10 cellular contexts compared by ENCODE assay signal in the genomic region with DNA sequence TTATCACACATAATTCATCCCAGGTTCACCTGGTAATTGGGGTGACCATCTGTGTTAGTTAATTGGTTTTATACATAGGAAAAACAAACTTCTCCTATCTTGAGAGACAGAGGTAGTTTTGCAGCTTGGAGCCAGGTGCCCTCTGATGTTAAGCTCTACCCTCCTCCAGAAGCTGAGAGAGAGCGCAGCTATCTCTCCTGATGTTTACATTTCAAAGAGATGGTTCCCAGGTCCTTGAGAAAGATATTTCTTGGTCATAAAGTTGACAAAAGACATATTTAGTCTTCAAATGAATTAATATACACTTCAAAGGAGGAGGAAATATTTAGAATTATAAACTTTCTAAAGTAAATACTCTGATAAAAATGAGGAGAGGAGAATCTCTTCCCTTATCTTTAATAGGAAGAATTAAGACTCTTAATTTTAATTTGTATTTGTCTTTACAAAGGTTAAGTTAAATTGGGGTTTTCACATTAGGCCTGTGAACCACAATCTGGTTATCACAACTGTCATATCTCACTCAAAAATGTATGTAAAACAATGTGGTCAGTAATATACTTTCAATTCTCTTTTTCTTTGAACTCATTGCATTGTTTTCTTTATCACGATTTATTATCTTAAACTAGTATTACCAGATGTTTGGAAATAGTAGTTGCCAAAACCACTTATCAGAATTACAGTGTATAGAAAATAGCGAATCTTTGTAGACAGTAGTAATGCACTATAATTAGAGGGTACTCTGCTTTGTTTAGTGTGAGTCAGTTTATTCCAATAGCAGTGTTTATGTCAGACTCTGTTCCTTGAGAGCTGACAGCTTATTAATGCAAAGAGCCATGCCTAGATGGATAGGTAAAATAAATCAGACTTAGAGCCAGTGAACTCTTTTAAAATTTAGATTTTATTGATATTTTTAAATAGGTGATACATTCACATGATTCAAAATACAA. TPM values are rescaled to one million over a fixed set of nuclear protein-coding genes. Genes with fewer than 3 reads are reported as not detected.
DNase-seq lines count a peak whose midpoint lies in the region; ATAC-seq and FAIRE-seq lines count a peak whose summit lies in the region.
"Had no signal": no experiment of that assay in that cellular context is flagged by ENCODE, and none has a peak within 500 bp of the region (broad histone marks: within the 10 kb centered on the region; RNA-seq: fewer than 3 reads in every experiment).

No MANE protein-coding gene starts in this region.

- peak; percentile 87 for ATAC-seq in GM21390 (IDR thresholded peaks at IDR 0.05; ENCODE audit: unreplicated experiment)
- peak; percentile 76 for ATAC-seq in HG03135 (IDR thresholded peaks at IDR 0.05; ENCODE audit: unreplicated experiment)
- ATAC-seq in left lobe of liver = no peak

- FAIRE-seq in RCC 7860 (lab: Jason Lieb, UNC) = no peak

- DNase-seq in EH (ENCODE audit: low read depth) (peak; percentile 19), NCI-H345 (lab: John Stamatoyannopoulos, UW) (peak; percentile 41), RCC 7860 (ENCODE audit: low spot score) (no peak), left lobe of liver (ENCODE audit: low spot score) (no peak)
- no peak for DNase-seq in activated effector memory CD4-positive, alpha-beta T cell treated with anti-CD3 and anti-CD28 coated beads, Interleukin-2, amount 50 U/mL, for 16 hours
- DNase-seq in activated CD8-positive, alpha-beta memory T cell treated with anti-CD3 and anti-CD28 coated beads, Interleukin-2, amount 50 U/mL, for 4 hours = no peak

RNA-seq across cellular contexts. Expression of a gene that starts 26.7 kb away (rescaled TPM):
- total RNA-seq in left lobe of liver = not detected
- total RNA-seq: B cell, osteocyte had no signal

RNA-seq across cellular contexts. Expression of a gene that starts 30.2 kb away (rescaled TPM):
- total RNA-seq in left lobe of liver = not detected
- total RNA-seq: B cell, osteocyte had no signal

RNA-seq across cellular contexts. Expression of a gene that starts 44.4 kb away (rescaled TPM):
- not detected for total RNA-seq in left lobe of liver
- total RNA-seq: B cell, osteocyte had no signal

Comparison
In these comparisons a context has a peak if more than half of its experiments do, and no peak if none do; other contexts are left out.
1. DNase-seq: peak in EH (single experiment) and NCI-H345 (single experiment); none in RCC 7860 (single experiment), left lobe of liver (single experiment), activated effector memory CD4-positive, alpha-beta T cell treated with anti-CD3 and anti-CD28 coated beads, Interleukin-2, amount 50 U/mL, for 16 hours (single experiment) and activated CD8-positive, alpha-beta memory T cell treated with anti-CD3 and anti-CD28 coated beads, Interleukin-2, amount 50 U/mL, for 4 hours (single experiment).